12 cellular contexts compared by ENCODE assay signal in the genomic region with DNA sequence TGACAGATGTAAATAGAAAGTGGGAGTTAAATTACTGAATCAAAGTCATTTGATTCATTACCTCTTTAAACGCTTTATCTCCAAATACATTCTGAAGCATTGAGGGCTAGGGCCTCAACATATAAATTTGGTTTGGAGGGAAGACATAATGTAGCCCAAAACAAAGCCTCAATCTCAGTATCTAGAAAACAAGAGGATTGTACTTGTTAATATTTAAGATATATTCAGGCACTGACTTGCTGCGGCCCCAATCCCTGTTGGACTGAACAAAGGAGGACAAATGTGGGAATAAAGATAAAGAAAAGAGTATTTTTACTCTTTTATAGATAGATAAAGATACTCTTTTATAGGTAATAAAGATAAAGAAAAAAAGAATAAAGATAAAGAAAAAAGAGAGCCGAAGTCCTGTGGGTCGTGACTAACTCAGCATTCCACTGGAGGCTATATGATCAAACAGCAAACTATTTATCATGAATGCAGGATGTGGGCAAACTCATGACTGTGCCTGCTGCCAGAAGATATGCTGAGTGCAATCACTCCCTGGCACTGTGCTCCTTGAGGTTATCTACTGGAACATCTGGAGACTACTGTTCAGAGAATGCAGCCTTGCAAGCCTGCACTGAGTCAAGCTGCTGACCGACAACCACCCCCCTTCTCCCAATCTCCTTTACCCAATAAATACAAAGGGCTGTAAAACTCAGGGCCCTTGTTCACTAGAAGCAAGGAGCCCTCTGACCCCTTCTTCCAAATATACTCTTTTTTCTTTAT. TPM values are rescaled to one million over a fixed set of nuclear protein-coding genes. Genes with fewer than 3 reads are reported as not detected.
DNase-seq lines count a peak whose midpoint lies in the region; ATAC-seq, FAIRE-seq and TF ChIP-seq lines count a peak whose summit lies in the region.
"Had no signal": no experiment of that assay in that cellular context is flagged by ENCODE, and none has a peak within 500 bp of the region (broad histone marks: within the 10 kb centered on the region; RNA-seq: fewer than 3 reads in every experiment).

No MANE protein-coding gene starts in this region.

- TF ChIP-seq CTCF in AG09319 (IDR thresholded peaks at IDR 0.05; ENCODE audit: low read depth, low read length) (no peak), K562 (IDR thresholded peaks at IDR 0.05 in 2 of 3, conservative IDR thresholded peaks at IDR 0.05 in 1 of 3; ENCODE audit: insufficient read depth in 2 of 3, low read depth in 1 of 3, low read length in 3 of 3) (no peak), left ventricle myocardium inferior (IDR thresholded peaks at IDR 0.05; ENCODE audit: borderline replicate concordance) (no peak)

- TF ChIP-seq POLR2A in K562 (conservative IDR thresholded peaks at IDR 0.05), result no peak

- CTCF ChIA-PET in K562 (lab: Yijun Ruan, JAX; ENCODE audit: low intra/inter-chr PET ratio), result no interaction called here

- H3K79me2 ChIP-seq in K562 (ENCODE audit: control insufficient read depth, insufficient read depth, low read length), result no peaks in the 10 kb centered on the region

- ATAC-seq in K562, result peak; percentile 89
- no peak for ATAC-seq in HG03565 (IDR thresholded peaks at IDR 0.05; ENCODE audit: unreplicated experiment)

- no peaks in the 10 kb centered on the region for H3K79me1 ChIP-seq in mesenchymal stem cell (replicated peaks; ENCODE audit: low read length, poor library complexity, severe bottlenecking)

- H2BK12ac ChIP-seq in mesenchymal stem cell (ENCODE audit: low read length in 2 of 2), result no peak overlapping the region

- peak overlapping the region; percentile 46; the same call in 1 of the 3 replicates for H3K27ac ChIP-seq in K562 (ENCODE audit: extremely low read depth, low read depth, low read length)
- H3K27ac ChIP-seq in mesenchymal stem cell (ENCODE audit: low read length, poor library complexity, severe bottlenecking), result peak overlapping the region; percentile 86
- H3K27ac ChIP-seq in left ventricle myocardium inferior (replicated peaks), result no peak overlapping the region

- H3K9me3 ChIP-seq in K562 (replicated peaks; ENCODE audit: control insufficient read depth, insufficient read depth, low read depth, low read length) (no peaks in the 10 kb centered on the region; the same call in 1 of the 2 replicates), mesenchymal stem cell (ENCODE audit: control insufficient read depth, low read length) (no peaks in the 10 kb centered on the region), left ventricle myocardium inferior (replicated peaks) (no peaks in the 10 kb centered on the region)

- H3K9ac ChIP-seq in K562 (ENCODE audit: insufficient read depth in 1 of 2, low read depth in 2 of 2, low read length in 2 of 2), result no peak overlapping the region
- peak overlapping the region; percentile 30 for H3K9ac ChIP-seq in mesenchymal stem cell (ENCODE audit: low read length)

- no peak overlapping the region for H3K18ac ChIP-seq in mesenchymal stem cell (ENCODE audit: low read depth in 1 of 2, low read length in 2 of 2)

- no peaks in the 10 kb centered on the region for H4K20me1 ChIP-seq in K562 (replicated peaks; ENCODE audit: control insufficient read depth, insufficient read depth, low read length)

- under 1% methylated on average over 5 of the region's 5 CpGs for WGBS in K562 (ENCODE audit: insufficient coverage, low coverage, missing lambda C conversion rate)
- 12% methylated on average over 3 of the region's 5 CpGs for WGBS in mesenchymal stem cell

- intact Hi-C loops in K562 (cut with micrococcal nuclease), result loop anchor here (5.0 kb wide), 1 partner anchor 46 kb away; no protein-coding TSS in a partner anchor
- intact Hi-C loops in left ventricle myocardium inferior (cut with micrococcal nuclease), result no loop called here

- no peak overlapping the region for H2AK5ac ChIP-seq in mesenchymal stem cell (ENCODE audit: low read length, severe bottlenecking)

- no TSS peak for BruUV-seq in K562 (replicated peaks; lab: Mats Ljungman, UMichigan)

- H3K4me2 ChIP-seq in K562 (ENCODE audit: insufficient read depth, low read length), result no peak overlapping the region; the same call in 1 of the 2 replicates
- H3K4me2 ChIP-seq in mesenchymal stem cell (ENCODE audit: low read length, poor library complexity, severe bottlenecking), result no peak overlapping the region

- H2AFZ ChIP-seq in K562 (ENCODE audit: low read depth, low read length) (no peak overlapping the region), mesenchymal stem cell (ENCODE audit: low read depth, low read length) (no peak overlapping the region)

- H2BK120ac ChIP-seq in mesenchymal stem cell (ENCODE audit: low read depth, low read length), result no peak overlapping the region

- no peak overlapping the region for H4K8ac ChIP-seq in mesenchymal stem cell (ENCODE audit: low read length)

- in situ Hi-C loops in K562 (cut with MboI), result no loop called here

- H3K36me3 ChIP-seq in K562 (ENCODE audit: control insufficient read depth, insufficient read depth, low read length) (no peaks in the 10 kb centered on the region), mesenchymal stem cell (ENCODE audit: control insufficient read depth in 1 of 2, insufficient read depth in 2 of 2, low read depth in 1 of 2, low read length in 2 of 2) (no peaks in the 10 kb centered on the region), left ventricle myocardium inferior (no peaks in the 10 kb centered on the region)

- no peak overlapping the region for H3K4ac ChIP-seq in mesenchymal stem cell (ENCODE audit: low read depth in 1 of 2, low read length in 2 of 2)

- H3K27me3 ChIP-seq in K562 (ENCODE audit: control insufficient read depth in 2 of 2, insufficient read depth in 2 of 2, low read length in 2 of 2) (no peaks in the 10 kb centered on the region), mesenchymal stem cell (ENCODE audit: control insufficient read depth in 1 of 2, insufficient read depth in 1 of 2, low read length in 2 of 2) (no peaks in the 10 kb centered on the region), left ventricle myocardium inferior (ENCODE audit: low read depth) (peaks cover 21% of the 10 kb centered on the region)

- peak; percentile 93 for FAIRE-seq in K562 (lab: Jason Lieb, UNC)
- FAIRE-seq: frontal cortex, TTC549 had no signal

- DNase-seq in AG09319 (ENCODE audit: extremely low read depth, low read depth) (peak; percentile 27), K562 (ENCODE audit: extremely low read depth in 1 of 4, low spot score in 3 of 4) (peak; percentile 48 to 91 (median 62)), mesenchymal stem cell (peak; percentile 70), iPS-NIHi7 (ENCODE audit: extremely low spot score) (no peak), NCI-H69 (lab: John Stamatoyannopoulos, UW) (no peak), left ventricle myocardium inferior (no peak)
- peak; percentile 96 for DNase-seq in Jurkat, Clone E6-1 (ENCODE audit: low read depth, low spot score)
- DNase-seq: CD4-positive, alpha-beta T cell; NCI-H510A treated with DMSO at 0.1 percent for 48 hours had no signal

- TF ChIP-seq EP300 in K562 (IDR thresholded peaks at IDR 0.05; ENCODE audit: low read length), result peak; percentile 96

- POLR2A ChIA-PET in K562 (lab: Yijun Ruan, JAX), result interaction anchor here (0.6 kb wide), 2 partner anchors 52 to 497 kb away, joined by 3 read pairs; no protein-coding TSS in a partner anchor

- H3K14ac ChIP-seq in mesenchymal stem cell (ENCODE audit: low read length in 2 of 2), result no peak overlapping the region

- H3K9me1 ChIP-seq in K562 (ENCODE audit: control insufficient read depth, insufficient read depth, low read length), result no peaks in the 10 kb centered on the region

- H3K4me1 ChIP-seq in K562 (replicated peaks in 1 of 2; ENCODE audit: control insufficient read depth in 2 of 2, insufficient read depth in 2 of 2, low read length in 2 of 2) (peaks cover 0 to 15% of the 10 kb centered on the region in 2 experiments; a peak in 3 of 5 replicates), mesenchymal stem cell (ENCODE audit: control insufficient read depth, insufficient read depth, low read depth, low read length) (peaks cover 7% of the 10 kb centered on the region), left ventricle myocardium inferior (no peaks in the 10 kb centered on the region)

- peak overlapping the region; percentile 81 for H2BK5ac ChIP-seq in mesenchymal stem cell (ENCODE audit: low read depth, low read length, poor library complexity, severe bottlenecking)

- no peak overlapping the region for H4K91ac ChIP-seq in mesenchymal stem cell (ENCODE audit: low read length)

- H2BK15ac ChIP-seq in mesenchymal stem cell (ENCODE audit: low read depth, poor library complexity, severe bottlenecking), result no peak overlapping the region

- H3K4me3 ChIP-seq in Jurkat, Clone E6-1 (ENCODE audit: low read length), result peak overlapping the region; percentile 20; the same call in 1 of the 2 replicates
- H3K4me3 ChIP-seq in K562, result no peak overlapping the region
- H3K4me3 ChIP-seq in mesenchymal stem cell (ENCODE audit: insufficient read depth in 1 of 2, low read depth in 1 of 2, low read length in 2 of 2), result peak overlapping the region in 1 of 2 experiments; percentile 7
- no peak overlapping the region for H3K4me3 ChIP-seq in left ventricle myocardium inferior

- no peak overlapping the region for H3K23ac ChIP-seq in mesenchymal stem cell (ENCODE audit: low read length in 2 of 2)

- TF ChIP-seq RAD21 in K562 (CRISPR knock-in tag; conservative IDR thresholded peaks at IDR 0.05 in 1 of 2, IDR thresholded peaks at IDR 0.05 in 1 of 2), result no peak

RNA-seq across cellular contexts. Expression of gene OR10V1, which starts 6.9 kb away (rescaled TPM):
- not detected for polyA plus RNA-seq in Jurkat, Clone E6-1 (2012; ENCODE audit: insufficient read depth, insufficient read length)
- total RNA-seq in K562 (2011; cell fraction: chromatin; rRNA removed; ENCODE audit: low replicate concordance), result not detected in 2 replicates
- not detected in 2 replicates for total RNA-seq in K562 (2011; cell fraction: nucleolus; rRNA removed)
- not detected in 2 replicates for total RNA-seq in K562 (2011; cell fraction: nucleoplasm; rRNA removed)
- total RNA-seq in K562 (2014; rRNA removed) (not detected in 2 replicates), K562 (2014; rRNA removed; fragmentation: Illumina TruSeq; extraction: Trizol) (not detected in 2 replicates), K562 (2015; rRNA removed; fragmentation: Illumina TruSeq; extraction: Trizol) (not detected in 2 replicates), K562 (2021) (not detected in 2 replicates), left ventricle myocardium inferior (not detected)
- polyA plus RNA-seq in K562 (2011; rRNA removed) (not detected in 2 replicates), K562 (2014; fragmentation: Illumina TruSeq; extraction: Trizol) (not detected in 2 replicates), K562 (2014; fragmentation: Nextera tagmentation; extraction: Ambion mirVana) (not detected), K562 (2014; rRNA removed) (not detected in 2 replicates)
- polyA plus RNA-seq in K562 (2011; cell fraction: cytosol; rRNA removed), result not detected in 2 replicates
- not detected in 2 replicates for polyA plus RNA-seq in K562 (2011; cell fraction: nucleus; rRNA removed)
- polyA plus RNA-seq in K562 (2012), result not detected in 2 replicates
- polyA minus RNA-seq in K562 (2011; rRNA and poly(A)+ RNA removed), result not detected in 2 replicates
- polyA minus RNA-seq in K562 (2011; cell fraction: cytosol; rRNA and poly(A)+ RNA removed), result not detected in 2 replicates
- polyA minus RNA-seq in K562 (2011; cell fraction: nucleus; rRNA and poly(A)+ RNA removed), result not detected in 2 replicates
- not detected for polyA plus RNA-seq in mesenchymal stem cell (2013, experiment 1 of 2)
- not detected for polyA plus RNA-seq in mesenchymal stem cell (2013, experiment 2 of 2)
- total RNA-seq: CD4-positive, alpha-beta T cell; frontal cortex had no signal

RNA-seq across cellular contexts. Expression of gene PATL1, which starts 37.9 kb away (rescaled TPM):
- 33.2 TPM for polyA plus RNA-seq in Jurkat, Clone E6-1 (2012; ENCODE audit: insufficient read depth, insufficient read length)
- 41.9 and 63.3 TPM in 2 replicates for total RNA-seq in K562 (2011; cell fraction: chromatin; rRNA removed; ENCODE audit: low replicate concordance)
- 16.7 and 17.6 TPM in 2 replicates for total RNA-seq in K562 (2011; cell fraction: nucleolus; rRNA removed)
- total RNA-seq in K562 (2011; cell fraction: nucleoplasm; rRNA removed), result 33.9 and 51.9 TPM in 2 replicates
- 7.7 and 8.8 TPM in 2 replicates for total RNA-seq in K562 (2014; rRNA removed)
- total RNA-seq in K562 (2014; rRNA removed; fragmentation: Illumina TruSeq; extraction: Trizol), result 14.8 and 18.4 TPM in 2 replicates
- 16.4 and 16.9 TPM in 2 replicates for total RNA-seq in K562 (2015; rRNA removed; fragmentation: Illumina TruSeq; extraction: Trizol)
- total RNA-seq in K562 (2021), result 27.3 and 30.2 TPM in 2 replicates
- polyA plus RNA-seq in K562 (2011; rRNA removed), result 34.1 and 38.4 TPM in 2 replicates
- 34.2 and 50.2 TPM in 2 replicates for polyA plus RNA-seq in K562 (2011; cell fraction: cytosol; rRNA removed)
- polyA plus RNA-seq in K562 (2011; cell fraction: nucleus; rRNA removed), result 38.1 and 48.4 TPM in 2 replicates
- polyA plus RNA-seq in K562 (2012), result 25.5 and 37.2 TPM in 2 replicates
- 43.4 and 48.0 TPM in 2 replicates for polyA plus RNA-seq in K562 (2014; fragmentation: Illumina TruSeq; extraction: Trizol)
- polyA plus RNA-seq in K562 (2014; fragmentation: Nextera tagmentation; extraction: Ambion mirVana), result 1 to 10 TPM; 3.2 to 5.0 TPM
- polyA plus RNA-seq in K562 (2014; rRNA removed), result 19.4 and 23.3 TPM in 2 replicates
- polyA minus RNA-seq in K562 (2011; rRNA and poly(A)+ RNA removed), result 29.4 and 30.5 TPM in 2 replicates
- 13.4 and 17.4 TPM in 2 replicates for polyA minus RNA-seq in K562 (2011; cell fraction: cytosol; rRNA and poly(A)+ RNA removed)
- 13.1 and 23.9 TPM in 2 replicates for polyA minus RNA-seq in K562 (2011; cell fraction: nucleus; rRNA and poly(A)+ RNA removed)
- polyA plus RNA-seq in mesenchymal stem cell (2013, experiment 1 of 2), result 43.6 TPM
- polyA plus RNA-seq in mesenchymal stem cell (2013, experiment 2 of 2), result 43.9 TPM
- 21.1 TPM for total RNA-seq in left ventricle myocardium inferior

RNA-seq across cellular contexts. Expression of gene STX3, which starts 48.5 kb away (rescaled TPM):
- polyA plus RNA-seq in Jurkat, Clone E6-1 (2012; ENCODE audit: insufficient read depth, insufficient read length), result 17.7 TPM
- total RNA-seq in K562 (2011; cell fraction: chromatin; rRNA removed; ENCODE audit: low replicate concordance), result 37.7 and 53.0 TPM in 2 replicates
- total RNA-seq in K562 (2011; cell fraction: nucleolus; rRNA removed), result 20.0 and 22.1 TPM in 2 replicates
- 33.5 and 50.9 TPM in 2 replicates for total RNA-seq in K562 (2011; cell fraction: nucleoplasm; rRNA removed)
- total RNA-seq in K562 (2014; rRNA removed) (46.2 and 48.2 TPM in 2 replicates), K562 (2014; rRNA removed; fragmentation: Illumina TruSeq; extraction: Trizol) (60.5 and 67.7 TPM in 2 replicates), K562 (2015; rRNA removed; fragmentation: Illumina TruSeq; extraction: Trizol) (91.6 and 94.0 TPM in 2 replicates), K562 (2021) (37.1 and 37.5 TPM in 2 replicates), left ventricle myocardium inferior (8.4 TPM)
- polyA plus RNA-seq in K562 (2011; rRNA removed) (56.0 and 75.4 TPM in 2 replicates), K562 (2014; fragmentation: Illumina TruSeq; extraction: Trizol) (52.1 and 54.2 TPM in 2 replicates), K562 (2014; fragmentation: Nextera tagmentation; extraction: Ambion mirVana) (10 to 100 TPM; 12.0 to 14.4 TPM), K562 (2014; rRNA removed) (48.7 and 52.2 TPM in 2 replicates)
- polyA plus RNA-seq in K562 (2011; cell fraction: cytosol; rRNA removed), result 37.5 and 56.2 TPM in 2 replicates
- 27.6 and 52.1 TPM in 2 replicates for polyA plus RNA-seq in K562 (2011; cell fraction: nucleus; rRNA removed)
- polyA plus RNA-seq in K562 (2012), result 50.5 and 70.4 TPM in 2 replicates
- polyA minus RNA-seq in K562 (2011; rRNA and poly(A)+ RNA removed), result 58.8 and 76.1 TPM in 2 replicates
- polyA minus RNA-seq in K562 (2011; cell fraction: cytosol; rRNA and poly(A)+ RNA removed), result 20.0 and 27.8 TPM in 2 replicates
- 15.6 and 39.2 TPM in 2 replicates for polyA minus RNA-seq in K562 (2011; cell fraction: nucleus; rRNA and poly(A)+ RNA removed)
- polyA plus RNA-seq in mesenchymal stem cell (2013, experiment 1 of 2), result 27.5 TPM
- polyA plus RNA-seq in mesenchymal stem cell (2013, experiment 2 of 2), result 27.8 TPM

Comparison
In these comparisons a context has a peak if more than half of its experiments do, and no peak if none do; other contexts are left out.
1. DNase-seq: peak in AG09319 (single experiment), Jurkat, Clone E6-1 (single experiment), K562 (4 of 4) and mesenchymal stem cell (single experiment); none in iPS-NIHi7 (single experiment), NCI-H69 (single experiment) and left ventricle myocardium inferior (single experiment).